13 cellular contexts compared by ENCODE assay signal in the genomic region with DNA sequence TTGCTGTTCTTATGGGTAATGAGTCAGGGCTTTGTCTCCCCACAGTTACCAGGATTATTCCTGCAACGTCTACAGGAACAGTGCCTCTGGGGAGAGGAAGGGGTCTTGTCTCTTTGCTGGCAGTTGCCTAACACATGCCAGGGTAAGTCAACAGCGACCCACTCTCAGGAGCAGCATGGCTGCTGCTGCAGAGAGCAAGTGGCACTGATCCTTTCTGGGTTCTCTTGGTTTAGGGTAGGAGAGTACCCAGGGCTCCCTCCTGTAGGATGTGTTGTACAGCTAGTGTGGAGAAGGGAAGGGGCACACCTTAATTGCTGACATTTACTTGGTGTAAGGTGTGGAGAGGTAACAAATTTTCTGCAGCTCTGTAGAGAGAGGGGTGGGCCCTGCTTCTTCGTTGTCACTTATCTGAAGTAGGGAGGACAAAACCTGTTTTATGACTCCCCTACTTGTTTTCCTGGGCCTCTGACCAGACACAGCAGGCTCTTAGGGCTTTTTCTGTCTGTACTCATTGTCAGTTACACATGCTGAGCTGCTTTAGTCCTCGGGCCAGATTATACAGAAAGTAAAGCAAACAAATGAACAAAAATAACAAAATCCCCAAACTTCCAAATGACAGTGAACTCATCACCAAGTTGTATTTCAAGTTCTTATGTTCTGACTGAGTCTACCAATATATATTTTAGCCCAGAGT.
DNase-seq lines count a peak whose midpoint lies in the region; TF ChIP-seq lines count a peak whose summit lies in the region.
"Had no signal": no experiment of that assay in that cellular context is flagged by ENCODE, and none has a peak within 500 bp of the region (broad histone marks: within the 10 kb centered on the region; RNA-seq: fewer than 3 reads in every experiment).

No MANE protein-coding gene starts in this region.

- DNase-seq in DMS153 (lab: John Stamatoyannopoulos, UW), result peak; percentile 69
- DNase-seq in NCI-H2081 treated with DMSO at 0.1 percent for 48 hours (lab: John Stamatoyannopoulos, UW), result peak; percentile 36
- DNase-seq in osteoblast (ENCODE audit: insufficient read length, low spot score, missing footprints), result peak; percentile 29
- no peak for DNase-seq in HCEC 1CT
- DNase-seq in SIG-M5 (lab: John Stamatoyannopoulos, UW), result no peak
- DNase-seq in middle frontal gyrus (ENCODE audit: extremely low spot score, low spot score), result no peak
- no peak for DNase-seq in NCI-H1436 (lab: John Stamatoyannopoulos, UW)
- DNase-seq: activated CD8-positive, alpha-beta memory T cell treated with anti-CD3 and anti-CD28 coated beads, Interleukin-2, amount 10 ng/mL, durations not matched to agents 7 days and 5 days; kidney glomerular epithelial cell; psoas muscle; T-helper 17 cell had no signal

- TF ChIP-seq CTCF in osteoblast (IDR thresholded peaks at IDR 0.05; ENCODE audit: extremely low read depth, low read depth, low read length), result no peak

- H4K20me1 ChIP-seq in osteoblast (ENCODE audit: insufficient read depth, low read length), result no peaks in the 10 kb centered on the region

- no peaks in the 10 kb centered on the region for H3K36me3 ChIP-seq in ectodermal cell (ENCODE audit: control insufficient read depth, insufficient read depth, low read length)
- H3K36me3 ChIP-seq in osteoblast (ENCODE audit: insufficient read depth, low read length), result no peaks in the 10 kb centered on the region
- H3K36me3 ChIP-seq: esophagus muscularis mucosa had no signal

- no peaks in the 10 kb centered on the region for H3K9me3 ChIP-seq in ectodermal cell (ENCODE audit: control insufficient read depth, low read length)
- H3K9me3 ChIP-seq in osteoblast (ENCODE audit: low read depth, low read length), result no peaks in the 10 kb centered on the region
- H3K9me3 ChIP-seq: psoas muscle had no signal

- no peak overlapping the region for H3K4me2 ChIP-seq in osteoblast (ENCODE audit: insufficient read depth, low read length)

- H3K79me2 ChIP-seq in osteoblast (ENCODE audit: insufficient read depth, low read length), result no peaks in the 10 kb centered on the region

- 31 to 33% methylated on average over 4 of the region's 4 CpGs for WGBS in ectodermal cell, 2 experiments

- H3K27me3 ChIP-seq in ectodermal cell (ENCODE audit: control insufficient read depth, insufficient read depth, low read length, poor library complexity, severe bottlenecking) (no peaks in the 10 kb centered on the region), osteoblast (ENCODE audit: insufficient read depth, low read length) (no peaks in the 10 kb centered on the region)
- H3K27me3 ChIP-seq: esophagus muscularis mucosa had no signal

- peak overlapping the region; percentile 1 for H3K27ac ChIP-seq in ectodermal cell (ENCODE audit: insufficient read depth, low read depth, low read length, poor library complexity, severe bottlenecking)
- no peak overlapping the region for H3K27ac ChIP-seq in osteoblast (ENCODE audit: low read depth, low read length)
- H3K27ac ChIP-seq: esophagus muscularis mucosa, psoas muscle had no signal

- H3K4me3 ChIP-seq in ectodermal cell (ENCODE audit: insufficient read depth, low read depth, low read length), result no peak overlapping the region
- H3K4me3 ChIP-seq in osteoblast (ENCODE audit: insufficient read depth, low read length), result no peak overlapping the region
- H3K4me3 ChIP-seq: esophagus muscularis mucosa, psoas muscle had no signal

- H3K4me1 ChIP-seq in ectodermal cell (ENCODE audit: control insufficient read depth, insufficient read depth, low read length) (no peaks in the 10 kb centered on the region), osteoblast (ENCODE audit: insufficient read depth, low read length) (peaks cover 15% of the 10 kb centered on the region)
- H3K4me1 ChIP-seq: esophagus muscularis mucosa, psoas muscle had no signal

- H2AFZ ChIP-seq in osteoblast (ENCODE audit: low read length), result peak overlapping the region; percentile 45

Comparison
In these comparisons a context has a peak if more than half of its experiments do, and no peak if none do; other contexts are left out.
1. DNase-seq: peak in DMS153 (single experiment), NCI-H2081 treated with DMSO at 0.1 percent for 48 hours (single experiment) and osteoblast (single experiment); none in HCEC 1CT (single experiment), SIG-M5 (single experiment), middle frontal gyrus (single experiment) and NCI-H1436 (single experiment).